In the genomic region with DNA sequence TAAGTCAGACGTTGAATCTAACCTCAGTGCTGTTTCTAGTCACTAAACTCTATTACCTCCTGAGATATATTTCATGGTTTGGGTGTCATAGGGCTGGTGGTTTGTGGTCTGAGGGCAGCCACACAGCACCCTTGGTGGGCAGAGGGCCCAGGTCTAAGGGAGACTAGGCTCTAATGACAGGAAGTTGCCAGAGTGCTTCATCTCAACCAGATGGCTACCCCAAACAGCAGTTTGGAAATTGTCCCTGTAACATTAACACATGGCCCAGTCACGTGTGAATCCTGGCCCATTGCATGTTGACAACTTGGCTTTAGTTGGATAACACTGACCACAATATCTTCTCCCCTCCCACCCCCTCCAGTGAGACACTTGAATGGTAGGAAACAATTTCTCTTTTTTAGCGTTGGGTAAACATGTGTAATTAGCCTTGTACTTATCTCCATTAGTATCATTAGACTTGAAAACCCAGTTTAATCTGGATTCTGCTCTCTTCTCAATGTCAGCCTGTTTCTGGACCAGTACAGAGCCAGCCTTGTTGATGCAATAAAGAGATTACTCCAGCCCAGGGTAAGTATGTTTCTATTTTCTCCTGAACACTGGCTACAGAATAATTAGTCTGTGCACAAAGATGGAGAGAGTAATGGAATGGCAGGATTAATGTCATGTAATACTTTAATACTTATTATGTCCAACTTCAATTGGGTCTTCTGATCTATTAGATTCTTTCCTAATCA, we compare ENCODE assay signal across 8 cellular contexts.
DNase-seq lines count a peak whose midpoint lies in the region; ATAC-seq, FAIRE-seq and TF ChIP-seq lines count a peak whose summit lies in the region.

No MANE protein-coding gene starts in this region.

- no peak for TF ChIP-seq CTCF in GM12865 (IDR thresholded peaks at IDR 0.05; ENCODE audit: insufficient read depth, low read depth, low read length, missing control alignments)
- TF ChIP-seq CTCF in osteoblast (IDR thresholded peaks at IDR 0.05; ENCODE audit: extremely low read depth, low read depth, low read length): no peak

- H3K4me2 ChIP-seq in osteoblast (ENCODE audit: insufficient read depth, low read length): no peak overlapping the region

- no peak for FAIRE-seq in frontal cortex (lab: Jason Lieb, UNC)

- no peak overlapping the region for H2AFZ ChIP-seq in osteoblast (ENCODE audit: low read length)

- H3K9me3 ChIP-seq in osteoblast (ENCODE audit: low read depth, low read length): no peaks in the 10 kb centered on the region

- H3K36me3 ChIP-seq in osteoblast (ENCODE audit: insufficient read depth, low read length): no peaks in the 10 kb centered on the region

- peak; percentile 87 for ATAC-seq in HG02610 (IDR thresholded peaks at IDR 0.05; ENCODE audit: unreplicated experiment)

- H3K4me1 ChIP-seq in osteoblast (ENCODE audit: insufficient read depth, low read length): no peaks in the 10 kb centered on the region

- DNase-seq in GM12865 (ENCODE audit: low read depth) (peak; percentile 74), NCI-H2196 treated with DMSO at 0.1 percent for 48 hours (lab: John Stamatoyannopoulos, UW; ENCODE audit: unreplicated experiment) (peak; percentile 95), fibroblast of gingiva (ENCODE audit: low read depth) (peak; percentile 74), DMS114 treated with DMSO at 0.1 percent for 48 hours (lab: John Stamatoyannopoulos, UW; ENCODE audit: unreplicated experiment) (no peak), frontal cortex (ENCODE audit: low spot score in 2 of 2) (no peak), osteoblast (ENCODE audit: insufficient read length, low spot score, missing footprints) (no peak)
- DNase-seq in stimulated activated CD4-positive, alpha-beta T cell treated with anti-CD3 and anti-CD28 coated beads, Interleukin-4, amount 100 ng/mL, for 4 hours: no peak

- H3K79me2 ChIP-seq in osteoblast (ENCODE audit: insufficient read depth, low read length): no peaks in the 10 kb centered on the region

- no peak overlapping the region for H3K27ac ChIP-seq in osteoblast (ENCODE audit: low read depth, low read length)

- no peaks in the 10 kb centered on the region for H4K20me1 ChIP-seq in osteoblast (ENCODE audit: insufficient read depth, low read length)

- H3K27me3 ChIP-seq in osteoblast (ENCODE audit: insufficient read depth, low read length): peaks cover 4% of the 10 kb centered on the region

- H3K4me3 ChIP-seq in GM12865 (ENCODE audit: low read depth, low read length) (no peak overlapping the region), osteoblast (ENCODE audit: insufficient read depth, low read length) (no peak overlapping the region)

Comparison
In these comparisons a context has a peak if more than half of its experiments do, and no peak if none do; other contexts are left out.
1. DNase-seq: peak in GM12865 (single experiment), NCI-H2196 treated with DMSO at 0.1 percent for 48 hours (single experiment) and fibroblast of gingiva (single experiment); none in DMS114 treated with DMSO at 0.1 percent for 48 hours (single experiment), frontal cortex (0 of 2), stimulated activated CD4-positive, alpha-beta T cell treated with anti-CD3 and anti-CD28 coated beads, Interleukin-4, amount 100 ng/mL, for 4 hours (0 of 2) and osteoblast (single experiment).